ENCODE assay signal across 19 cellular contexts in genomic region chr1:29638281-29638680, GRCh38.
DNase-seq lines count a peak whose midpoint lies in the region; ATAC-seq lines count a peak whose summit lies in the region.
"Had no signal": no experiment of that assay in that cellular context is flagged by ENCODE, and none has a peak within 500 bp of the region (broad histone marks: within the 10 kb centered on the region; RNA-seq: fewer than 3 reads in every experiment).

No MANE protein-coding gene starts in this region.

- no peak overlapping the region for H3K9ac ChIP-seq in mesenchymal stem cell (ENCODE audit: low read length)

- no peak overlapping the region for H3K27ac ChIP-seq in mesenchymal stem cell (ENCODE audit: low read length, poor library complexity, severe bottlenecking)

- peak; percentile 4 for DNase-seq in activated CD4-positive, alpha-beta T cell treated with anti-CD3 and anti-CD28 coated beads, Interleukin-2, amount 10 ng/mL, durations not matched to agents 7 days and 5 days
- no peak for DNase-seq in activated CD4-positive, alpha-beta T cell treated with anti-CD3 and anti-CD28 coated beads for 1 hour
- DNase-seq in activated CD8-positive, alpha-beta memory T cell treated with anti-CD3 and anti-CD28 coated beads, Interleukin-2, amount 10 ng/mL, durations not matched to agents 7 days and 5 days: peak; percentile 30
- no peak for DNase-seq in mesenchymal stem cell
- DNase-seq in ureter (ENCODE audit: low spot score): peak; percentile 7
- DNase-seq in NCI-H526 (lab: John Stamatoyannopoulos, UW): no peak
- DNase-seq in left ventricle myocardium superior: no peak
- DNase-seq: 8988T; CD4-positive, CD25-positive, alpha-beta regulatory T cell; COR-L47; GF-D8; GOT3; NCI-H1092 treated with DMSO at 0.1 percent for 48 hours; NCI-H146; NCI-H2029 treated with DMSO at 0.1 percent for 48 hours; NCI-H446 treated with DMSO at 0.1 percent for 48 hours; SHP77 had no signal

- no peak overlapping the region for H2BK120ac ChIP-seq in mesenchymal stem cell (ENCODE audit: low read depth, low read length)

- H3K36me3 ChIP-seq in mesenchymal stem cell (ENCODE audit: control insufficient read depth in 1 of 2, insufficient read depth in 2 of 2, low read depth in 1 of 2, low read length in 2 of 2): no peaks in the 10 kb centered on the region

- no peak overlapping the region for H3K4me3 ChIP-seq in mesenchymal stem cell (ENCODE audit: insufficient read depth in 1 of 2, low read depth in 1 of 2, low read length in 2 of 2)
- H3K4me3 ChIP-seq: K562 had no signal

- no peaks in the 10 kb centered on the region for H3K4me1 Mint-ChIP-seq in activated CD4-positive, alpha-beta T cell treated with anti-CD3 and anti-CD28 coated beads, Interleukin-2, amount 10 ng/mL, durations not matched to agents 7 days and 5 days
- H3K4me1 Mint-ChIP-seq in activated CD8-positive, alpha-beta memory T cell treated with anti-CD3 and anti-CD28 coated beads, Interleukin-2, amount 10 ng/mL, durations not matched to agents 7 days and 5 days: no peaks in the 10 kb centered on the region
- H3K4me1 Mint-ChIP-seq: CD4-positive, CD25-positive, alpha-beta regulatory T cell had no signal

- intact Hi-C loops in left ventricle myocardium superior (cut with micrococcal nuclease): no loop called here

- no peak overlapping the region for H3K4me3 Mint-ChIP-seq in activated CD4-positive, alpha-beta T cell treated with anti-CD3 and anti-CD28 coated beads, Interleukin-2, amount 10 ng/mL, durations not matched to agents 7 days and 5 days
- H3K4me3 Mint-ChIP-seq in activated CD8-positive, alpha-beta memory T cell treated with anti-CD3 and anti-CD28 coated beads, Interleukin-2, amount 10 ng/mL, durations not matched to agents 7 days and 5 days: no peak overlapping the region
- H3K4me3 Mint-ChIP-seq: CD4-positive, CD25-positive, alpha-beta regulatory T cell had no signal

- peaks cover 0 to 42% of the 10 kb centered on the region in 2 experiments for H3K27me3 ChIP-seq in mesenchymal stem cell (ENCODE audit: control insufficient read depth in 1 of 2, insufficient read depth in 1 of 2, low read length in 2 of 2)

- POLR2A ChIA-PET in activated CD4-positive, alpha-beta T cell treated with anti-CD3 and anti-CD28 coated beads, Interleukin-2, amount 10 ng/mL, durations not matched to agents 7 days and 5 days (lab: Charles Lee): no interaction called here

- H3K79me1 ChIP-seq in mesenchymal stem cell (replicated peaks; ENCODE audit: low read length, poor library complexity, severe bottlenecking): no peaks in the 10 kb centered on the region

- H3K14ac ChIP-seq in mesenchymal stem cell (ENCODE audit: low read length in 2 of 2): no peak overlapping the region

- no peak overlapping the region for H4K8ac ChIP-seq in mesenchymal stem cell (ENCODE audit: low read length)

- H2AFZ ChIP-seq in mesenchymal stem cell (ENCODE audit: low read depth, low read length): no peak overlapping the region

- 71% methylated on average over 2 of the region's 2 CpGs for WGBS in mesenchymal stem cell

- H3K9me3 Mint-ChIP-seq in activated CD4-positive, alpha-beta T cell treated with anti-CD3 and anti-CD28 coated beads, Interleukin-2, amount 10 ng/mL, durations not matched to agents 7 days and 5 days: no peaks in the 10 kb centered on the region
- H3K9me3 Mint-ChIP-seq in activated CD8-positive, alpha-beta memory T cell treated with anti-CD3 and anti-CD28 coated beads, Interleukin-2, amount 10 ng/mL, durations not matched to agents 7 days and 5 days (ENCODE audit: low read depth): no peaks in the 10 kb centered on the region

- CTCF ChIA-PET in activated CD4-positive, alpha-beta T cell treated with anti-CD3 and anti-CD28 coated beads, Interleukin-2, amount 10 ng/mL, durations not matched to agents 7 days and 5 days (lab: Charles Lee): no interaction called here
- CTCF ChIA-PET in activated CD8-positive, alpha-beta memory T cell treated with anti-CD3 and anti-CD28 coated beads, Interleukin-2, amount 10 ng/mL, durations not matched to agents 7 days and 5 days (lab: Charles Lee): no interaction called here

- H3K4ac ChIP-seq in mesenchymal stem cell (ENCODE audit: low read depth in 1 of 2, low read length in 2 of 2): no peak overlapping the region

- no peaks in the 10 kb centered on the region for H3K27me3 Mint-ChIP-seq in activated CD4-positive, alpha-beta T cell treated with anti-CD3 and anti-CD28 coated beads, Interleukin-2, amount 10 ng/mL, durations not matched to agents 7 days and 5 days
- H3K27me3 Mint-ChIP-seq in activated CD8-positive, alpha-beta memory T cell treated with anti-CD3 and anti-CD28 coated beads, Interleukin-2, amount 10 ng/mL, durations not matched to agents 7 days and 5 days: peaks cover 3% of the 10 kb centered on the region
- H3K27me3 Mint-ChIP-seq: CD4-positive, CD25-positive, alpha-beta regulatory T cell had no signal

- no peak overlapping the region for H3K4me2 ChIP-seq in mesenchymal stem cell (ENCODE audit: low read length, poor library complexity, severe bottlenecking)

- H3K9me3 ChIP-seq in mesenchymal stem cell (ENCODE audit: control insufficient read depth, low read length): no peaks in the 10 kb centered on the region

- no peak overlapping the region for H2BK5ac ChIP-seq in mesenchymal stem cell (ENCODE audit: low read depth, low read length, poor library complexity, severe bottlenecking)

- H3K23ac ChIP-seq in mesenchymal stem cell (ENCODE audit: low read length in 2 of 2): no peak overlapping the region

- H3K4me1 ChIP-seq in mesenchymal stem cell (ENCODE audit: control insufficient read depth, insufficient read depth, low read depth, low read length): peaks cover 17% of the 10 kb centered on the region

- H3K36me3 Mint-ChIP-seq in activated CD4-positive, alpha-beta T cell treated with anti-CD3 and anti-CD28 coated beads, Interleukin-2, amount 10 ng/mL, durations not matched to agents 7 days and 5 days (ENCODE audit: low read depth): no peaks in the 10 kb centered on the region
- no peaks in the 10 kb centered on the region for H3K36me3 Mint-ChIP-seq in activated CD8-positive, alpha-beta memory T cell treated with anti-CD3 and anti-CD28 coated beads, Interleukin-2, amount 10 ng/mL, durations not matched to agents 7 days and 5 days
- H3K36me3 Mint-ChIP-seq: CD4-positive, CD25-positive, alpha-beta regulatory T cell had no signal

- H3K27ac Mint-ChIP-seq in activated CD4-positive, alpha-beta T cell treated with anti-CD3 and anti-CD28 coated beads, Interleukin-2, amount 10 ng/mL, durations not matched to agents 7 days and 5 days: no peak overlapping the region
- H3K27ac Mint-ChIP-seq in activated CD8-positive, alpha-beta memory T cell treated with anti-CD3 and anti-CD28 coated beads, Interleukin-2, amount 10 ng/mL, durations not matched to agents 7 days and 5 days: no peak overlapping the region
- H3K27ac Mint-ChIP-seq: CD4-positive, CD25-positive, alpha-beta regulatory T cell had no signal

- ATAC-seq in activated CD8-positive, alpha-beta memory T cell treated with anti-CD3 and anti-CD28 coated beads, Interleukin-2, amount 10 ng/mL, durations not matched to agents 7 days and 5 days: no peak
- ATAC-seq in GM19463 (IDR thresholded peaks at IDR 0.05; ENCODE audit: unreplicated experiment) (no peak), left ventricle myocardium superior (no peak)
- ATAC-seq: K562 had no signal

- H3K18ac ChIP-seq in mesenchymal stem cell (ENCODE audit: low read depth in 1 of 2, low read length in 2 of 2): no peak overlapping the region

- H2BK12ac ChIP-seq in mesenchymal stem cell (ENCODE audit: low read length in 2 of 2): no peak overlapping the region

- no peak overlapping the region for H2BK15ac ChIP-seq in mesenchymal stem cell (ENCODE audit: low read depth, poor library complexity, severe bottlenecking)

- no peak overlapping the region for H4K91ac ChIP-seq in mesenchymal stem cell (ENCODE audit: low read length)

- H2AK5ac ChIP-seq in mesenchymal stem cell (ENCODE audit: low read length, severe bottlenecking): peak overlapping the region; percentile 86

Comparison
In these comparisons a context has a peak if more than half of its experiments do, and no peak if none do; other contexts are left out.
1. DNase-seq: peak in activated CD4-positive, alpha-beta T cell treated with anti-CD3 and anti-CD28 coated beads, Interleukin-2, amount 10 ng/mL, durations not matched to agents 7 days and 5 days (single experiment), activated CD8-positive, alpha-beta memory T cell treated with anti-CD3 and anti-CD28 coated beads, Interleukin-2, amount 10 ng/mL, durations not matched to agents 7 days and 5 days (single experiment) and ureter (single experiment); none in activated CD4-positive, alpha-beta T cell treated with anti-CD3 and anti-CD28 coated beads for 1 hour (single experiment), mesenchymal stem cell (single experiment), NCI-H526 (0 of 2) and left ventricle myocardium superior (single experiment).